ENCODE assay signal across 11 cellular contexts in genomic region chr6:156925718-156926607, GRCh38.
DNase-seq lines count a peak whose midpoint lies in the region; ATAC-seq, FAIRE-seq and TF ChIP-seq lines count a peak whose summit lies in the region.
"Had no signal": no experiment of that assay in that cellular context is flagged by ENCODE, and none has a peak within 500 bp of the region (broad histone marks: within the 10 kb centered on the region; RNA-seq: fewer than 3 reads in every experiment).

No MANE protein-coding gene starts in this region.

- peaks cover 13% of the 10 kb centered on the region for H3K4me1 Mint-ChIP-seq in glutamatergic neuron (ENCODE audit: low read depth, unreplicated experiment)

- peak; percentile 89 for ATAC-seq in GM19372 (IDR thresholded peaks at IDR 0.05; ENCODE audit: low read depth, unreplicated experiment)
- ATAC-seq in HG02981 (IDR thresholded peaks at IDR 0.05; ENCODE audit: unreplicated experiment), result peak; percentile 83
- peak; percentile 76 for ATAC-seq in K562

- TF ChIP-seq CTCF in C4-2B (conservative IDR thresholded peaks at IDR 0.05) (no peak), K562 (IDR thresholded peaks at IDR 0.05 in 2 of 3, conservative IDR thresholded peaks at IDR 0.05 in 1 of 3; ENCODE audit: insufficient read depth in 2 of 3, low read depth in 1 of 3, low read length in 3 of 3) (no peak), glutamatergic neuron (IDR thresholded peaks at IDR 0.05; ENCODE audit: partially characterized antibody, unreplicated experiment) (no peak)

- intact Hi-C loops in K562 (cut with micrococcal nuclease), result no loop called here

- no peak overlapping the region for H3K9ac ChIP-seq in K562 (ENCODE audit: insufficient read depth in 1 of 2, low read depth in 2 of 2, low read length in 2 of 2)
- H3K9ac ChIP-seq: BLaER1 treated with 17β-estradiol and CSF1 and Interleukin-3, amounts not matched to agents 10 nM and 100 nM; SK-N-SH had no signal

- H3K9me1 ChIP-seq in K562 (ENCODE audit: control insufficient read depth, insufficient read depth, low read length), result peaks cover 3% of the 10 kb centered on the region

- POLR2A ChIA-PET in K562 (lab: Yijun Ruan, JAX), result interaction anchor here (0.7 to 2.0 kb wide), 7 partner anchors 10 to 43 kb away, joined by 3 to 8 read pairs (median 3); no protein-coding TSS in a partner anchor

- no peak for TF ChIP-seq EP300 in K562 (IDR thresholded peaks at IDR 0.05; ENCODE audit: low read length)

- H3K9me3 ChIP-seq in K562 (replicated peaks; ENCODE audit: control insufficient read depth, insufficient read depth, low read depth, low read length), result no peaks in the 10 kb centered on the region
- H3K9me3 ChIP-seq in SJCRH30 (replicated peaks), result no peaks in the 10 kb centered on the region
- H3K9me3 ChIP-seq: lower lobe of right lung, SK-N-SH had no signal

- no peak for TF ChIP-seq POLR2A in K562 (conservative IDR thresholded peaks at IDR 0.05)

- no peak overlapping the region for H2AFZ ChIP-seq in K562 (ENCODE audit: low read depth, low read length)

- no peak overlapping the region for H3K4me3 ChIP-seq in K562
- no peak overlapping the region for H3K4me3 ChIP-seq in SJCRH30
- H3K4me3 ChIP-seq: BLaER1 treated with 17β-estradiol and CSF1 and Interleukin-3, amounts not matched to agents 10 nM and 100 nM; lower lobe of right lung had no signal

- FAIRE-seq in K562 (lab: Jason Lieb, UNC), result peak; percentile 55

- no peaks in the 10 kb centered on the region for H4K20me1 ChIP-seq in K562 (replicated peaks; ENCODE audit: control insufficient read depth, insufficient read depth, low read length)

- H3K27me3 ChIP-seq in K562 (ENCODE audit: control insufficient read depth in 2 of 2, insufficient read depth in 2 of 2, low read length in 2 of 2), result no peaks in the 10 kb centered on the region
- H3K27me3 ChIP-seq in SJCRH30, result no peaks in the 10 kb centered on the region
- H3K27me3 ChIP-seq: BLaER1 treated with 17β-estradiol and CSF1 and Interleukin-3, amounts not matched to agents 10 nM and 100 nM had no signal

- DNase-seq in K562 (ENCODE audit: extremely low read depth in 1 of 4, low spot score in 3 of 4) (no peak), middle frontal gyrus (ENCODE audit: extremely low spot score, low spot score) (no peak), SIG-M5 (lab: John Stamatoyannopoulos, UW) (no peak), glutamatergic neuron (no peak), SJCRH30 (no peak)
- DNase-seq: lower lobe of right lung, SK-N-SH had no signal

- TF ChIP-seq RAD21 in K562 (CRISPR knock-in tag; conservative IDR thresholded peaks at IDR 0.05 in 1 of 2, IDR thresholded peaks at IDR 0.05 in 1 of 2), result no peak

- peaks cover 13% of the 10 kb centered on the region; the same call in 2 of the 3 replicates for H3K79me2 ChIP-seq in K562 (ENCODE audit: control insufficient read depth, insufficient read depth, low read length)

- BruUV-seq in K562 (replicated peaks; lab: Mats Ljungman, UMichigan), result no TSS peak

- in situ Hi-C loops in K562 (cut with MboI), result no loop called here

- H3K4me1 ChIP-seq in K562 (replicated peaks in 1 of 2; ENCODE audit: control insufficient read depth in 2 of 2, insufficient read depth in 2 of 2, low read length in 2 of 2) (peaks cover 5 to 10% of the 10 kb centered on the region in 2 experiments; a peak in 3 of 5 replicates), SJCRH30 (no peaks in the 10 kb centered on the region)

- H3K4me3 Mint-ChIP-seq in glutamatergic neuron (ENCODE audit: unreplicated experiment), result no peak overlapping the region

- H3K27ac ChIP-seq in C4-2B, result peak overlapping the region; percentile 23
- no peak overlapping the region for H3K27ac ChIP-seq in K562 (ENCODE audit: extremely low read depth, low read depth, low read length)
- H3K27ac ChIP-seq in SJCRH30, result no peak overlapping the region
- H3K27ac ChIP-seq: BLaER1 treated with 17β-estradiol and CSF1 and Interleukin-3, amounts not matched to agents 10 nM and 100 nM; lower lobe of right lung had no signal

- CTCF ChIA-PET in K562 (lab: Yijun Ruan, JAX; ENCODE audit: low intra/inter-chr PET ratio), result no interaction called here

- 43% methylated on average over 3 of the region's 3 CpGs for WGBS in K562 (ENCODE audit: insufficient coverage, low coverage, missing lambda C conversion rate)

- H3K27me3 Mint-ChIP-seq in glutamatergic neuron (ENCODE audit: unreplicated experiment), result peaks cover 11% of the 10 kb centered on the region

- H3K27ac Mint-ChIP-seq in glutamatergic neuron (ENCODE audit: unreplicated experiment), result no peak overlapping the region

- H3K36me3 Mint-ChIP-seq in glutamatergic neuron (ENCODE audit: unreplicated experiment), result no peaks in the 10 kb centered on the region

- H3K36me3 ChIP-seq in K562 (ENCODE audit: control insufficient read depth, insufficient read depth, low read length) (no peaks in the 10 kb centered on the region), SJCRH30 (no peaks in the 10 kb centered on the region)
- H3K36me3 ChIP-seq: lower lobe of right lung had no signal

- no peaks in the 10 kb centered on the region for H3K9me3 Mint-ChIP-seq in glutamatergic neuron (ENCODE audit: unreplicated experiment)

- no peak overlapping the region for H3K4me2 ChIP-seq in K562 (ENCODE audit: insufficient read depth, low read length)
- H3K4me2 ChIP-seq: BLaER1 treated with 17β-estradiol and CSF1 and Interleukin-3, amounts not matched to agents 10 nM and 100 nM; SK-N-SH had no signal

TF ChIP-seq in K562, 482 proteins besides CTCF, POLR2A, EP300 and RAD21 (continues in another document):
- TF ChIP-seq FOSL1 (tag; conservative IDR thresholded peaks at IDR 0.05) (no peak), CC2D1A (IDR thresholded peaks at IDR 0.05) (no peak), CHCHD3 (CRISPR knock-in tag; IDR thresholded peaks at IDR 0.05) (no peak), ZNF143 (CRISPR knock-in tag; IDR thresholded peaks at IDR 0.05) (no peak), HMG20B (CRISPR knock-in tag; IDR thresholded peaks at IDR 0.05) (no peak), ATF4 (CRISPR knock-in tag; IDR thresholded peaks at IDR 0.05) (no peak), SIN3A (IDR thresholded peaks at IDR 0.05; ENCODE audit: borderline replicate concordance in 2 of 2, control insufficient read depth in 1 of 2, low read depth in 2 of 2, low read length in 2 of 2) (no peak), ZNF277 (CRISPR knock-in tag; IDR thresholded peaks at IDR 0.05; ENCODE audit: borderline replicate concordance) (no peak), MAFF (IDR thresholded peaks at IDR 0.05; ENCODE audit: low read length) (no peak), GTF2F1 (IDR thresholded peaks at IDR 0.05; ENCODE audit: low read depth, low read length) (no peak), CCAR2 (IDR thresholded peaks at IDR 0.05; ENCODE audit: low read depth, low read length) (no peak), ZFPM2 (CRISPR knock-in tag; IDR thresholded peaks at IDR 0.05) (no peak), ZNF197 (CRISPR knock-in tag; IDR thresholded peaks at IDR 0.05; ENCODE audit: low read depth) (no peak), CBFA2T2 (conservative IDR thresholded peaks at IDR 0.05) (no peak), ZC3H8 (IDR thresholded peaks at IDR 0.05) (no peak), RCOR1 (IDR thresholded peaks at IDR 0.05; ENCODE audit: borderline replicate concordance in 1 of 2, low read depth in 2 of 2, low read length in 2 of 2) (0 out of 4 replicates have a peak, but pooled peaks of 1 of the 2 experiments have one; percentile 39), PHF21A (IDR thresholded peaks at IDR 0.05; ENCODE audit: borderline replicate concordance, low read depth) (no peak), WHSC1 (IDR thresholded peaks at IDR 0.05; ENCODE audit: low read length) (no peak), TRIM25 (IDR thresholded peaks at IDR 0.05; ENCODE audit: borderline replicate concordance) (0 out of 2 replicates have a peak, but pooled peaks have one; percentile 25), TOE1 (IDR thresholded peaks at IDR 0.05; ENCODE audit: borderline replicate concordance) (no peak), TOE1 (CRISPR knock-in tag; IDR thresholded peaks at IDR 0.05; ENCODE audit: borderline replicate concordance, low read depth) (no peak), RB1 (IDR thresholded peaks at IDR 0.05; ENCODE audit: low read depth) (no peak)
